Comparison of ENCODE assay signal across 2 cellular contexts in genomic region chr2:139867601-139868226, GRCh38.
TF ChIP-seq lines count a peak whose summit lies in the region.

No MANE protein-coding gene starts in this region.

TF ChIP-seq in H1, 55 proteins besides CTCF, POLR2A, EP300 and RAD21:
- no peak for TF ChIP-seq ZNF274 (IDR thresholded peaks at IDR 0.05; ENCODE audit: borderline replicate concordance, extremely low read depth, low read length)
- no peak for TF ChIP-seq BACH1 (IDR thresholded peaks at IDR 0.05; ENCODE audit: low read length)
- TF ChIP-seq KDM1A (IDR thresholded peaks at IDR 0.05; ENCODE audit: borderline replicate concordance, low read length) = no peak
- no peak for TF ChIP-seq SP1 (IDR thresholded peaks at IDR 0.05; ENCODE audit: low read depth, low read length)
- no peak for TF ChIP-seq RNF2 (IDR thresholded peaks at IDR 0.05; ENCODE audit: borderline replicate concordance, low read depth, low read length, missing control alignments, poor library complexity, severe bottlenecking)
- TF ChIP-seq MAFK (IDR thresholded peaks at IDR 0.05; ENCODE audit: low read depth, low read length) = no peak
- TF ChIP-seq TEAD4 (IDR thresholded peaks at IDR 0.05; ENCODE audit: low read depth, low read length) = no peak
- TF ChIP-seq, protein P1, sequence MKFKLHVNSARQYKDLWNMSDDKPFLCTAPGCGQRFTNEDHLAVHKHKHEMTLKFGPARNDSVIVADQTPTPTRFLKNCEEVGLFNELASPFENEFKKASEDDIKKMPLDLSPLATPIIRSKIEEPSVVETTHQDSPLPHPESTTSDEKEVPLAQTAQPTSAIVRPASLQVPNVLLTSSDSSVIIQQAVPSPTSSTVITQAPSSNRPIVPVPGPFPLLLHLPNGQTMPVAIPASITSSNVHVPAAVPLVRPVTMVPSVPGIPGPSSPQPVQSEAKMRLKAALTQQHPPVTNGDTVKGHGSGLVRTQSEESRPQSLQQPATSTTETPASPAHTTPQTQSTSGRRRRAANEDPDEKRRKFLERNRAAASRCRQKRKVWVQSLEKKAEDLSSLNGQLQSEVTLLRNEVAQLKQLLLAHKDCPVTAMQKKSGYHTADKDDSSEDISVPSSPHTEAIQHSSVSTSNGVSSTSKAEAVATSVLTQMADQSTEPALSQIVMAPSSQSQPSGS (IDR thresholded peaks at IDR 0.05; ENCODE audit: low read length) = no peak
- TF ChIP-seq CTBP2 (IDR thresholded peaks at IDR 0.05; ENCODE audit: borderline replicate concordance, insufficient read depth, insufficient read length, low read length) = no peak
- no peak for TF ChIP-seq EGR1 (IDR thresholded peaks at IDR 0.05; ENCODE audit: borderline replicate concordance, low read depth, low read length)
- no peak for TF ChIP-seq HDAC6 (IDR thresholded peaks at IDR 0.05; ENCODE audit: low read depth, low read length)
- TF ChIP-seq CEBPB (IDR thresholded peaks at IDR 0.05; ENCODE audit: low read depth, low read length) = no peak
- no peak for TF ChIP-seq GABPA (IDR thresholded peaks at IDR 0.05; ENCODE audit: borderline replicate concordance, insufficient read depth, low read length)
- TF ChIP-seq, protein P2, sequence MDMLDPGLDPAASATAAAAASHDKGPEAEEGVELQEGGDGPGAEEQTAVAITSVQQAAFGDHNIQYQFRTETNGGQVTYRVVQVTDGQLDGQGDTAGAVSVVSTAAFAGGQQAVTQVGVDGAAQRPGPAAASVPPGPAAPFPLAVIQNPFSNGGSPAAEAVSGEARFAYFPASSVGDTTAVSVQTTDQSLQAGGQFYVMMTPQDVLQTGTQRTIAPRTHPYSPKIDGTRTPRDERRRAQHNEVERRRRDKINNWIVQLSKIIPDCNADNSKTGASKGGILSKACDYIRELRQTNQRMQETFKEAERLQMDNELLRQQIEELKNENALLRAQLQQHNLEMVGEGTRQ (IDR thresholded peaks at IDR 0.05; ENCODE audit: low read length) = no peak
- TF ChIP-seq POU5F1 (IDR thresholded peaks at IDR 0.05; ENCODE audit: low read depth, low read length) = no peak
- TF ChIP-seq NANOG (IDR thresholded peaks at IDR 0.05; ENCODE audit: insufficient read depth, low read depth, low read length, poor library complexity, severe bottlenecking) = no peak
- no peak for TF ChIP-seq KDM4A (IDR thresholded peaks at IDR 0.05; ENCODE audit: low read depth, low read length, severe bottlenecking)

TF ChIP-seq in WTC11, 78 proteins besides CTCF, POLR2A, EP300 and RAD21:
- TF ChIP-seq FOXP1 (CRISPR knock-in tag; IDR thresholded peaks at IDR 0.05; ENCODE audit: borderline replicate concordance) = no peak
- TF ChIP-seq, protein P3, sequence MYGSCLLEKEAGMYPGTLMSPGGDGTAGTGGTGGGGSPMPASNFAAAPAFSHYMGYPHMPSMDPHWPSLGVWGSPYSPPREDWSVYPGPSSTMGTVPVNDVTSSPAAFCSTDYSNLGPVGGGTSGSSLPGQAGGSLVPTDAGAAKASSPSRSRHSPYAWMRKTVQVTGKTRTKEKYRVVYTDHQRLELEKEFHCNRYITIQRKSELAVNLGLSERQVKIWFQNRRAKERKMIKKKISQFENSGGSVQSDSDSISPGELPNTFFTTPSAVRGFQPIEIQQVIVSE (CRISPR knock-in tag; IDR thresholded peaks at IDR 0.05; ENCODE audit: borderline replicate concordance) = no peak
- TF ChIP-seq SMAD4 (CRISPR knock-in tag; IDR thresholded peaks at IDR 0.05) = no peak
- TF ChIP-seq, protein P4, sequence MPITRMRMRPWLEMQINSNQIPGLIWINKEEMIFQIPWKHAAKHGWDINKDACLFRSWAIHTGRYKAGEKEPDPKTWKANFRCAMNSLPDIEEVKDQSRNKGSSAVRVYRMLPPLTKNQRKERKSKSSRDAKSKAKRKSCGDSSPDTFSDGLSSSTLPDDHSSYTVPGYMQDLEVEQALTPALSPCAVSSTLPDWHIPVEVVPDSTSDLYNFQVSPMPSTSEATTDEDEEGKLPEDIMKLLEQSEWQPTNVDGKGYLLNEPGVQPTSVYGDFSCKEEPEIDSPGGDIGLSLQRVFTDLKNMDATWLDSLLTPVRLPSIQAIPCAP (CRISPR knock-in tag; IDR thresholded peaks at IDR 0.05) = no peak
- TF ChIP-seq, protein P5, sequence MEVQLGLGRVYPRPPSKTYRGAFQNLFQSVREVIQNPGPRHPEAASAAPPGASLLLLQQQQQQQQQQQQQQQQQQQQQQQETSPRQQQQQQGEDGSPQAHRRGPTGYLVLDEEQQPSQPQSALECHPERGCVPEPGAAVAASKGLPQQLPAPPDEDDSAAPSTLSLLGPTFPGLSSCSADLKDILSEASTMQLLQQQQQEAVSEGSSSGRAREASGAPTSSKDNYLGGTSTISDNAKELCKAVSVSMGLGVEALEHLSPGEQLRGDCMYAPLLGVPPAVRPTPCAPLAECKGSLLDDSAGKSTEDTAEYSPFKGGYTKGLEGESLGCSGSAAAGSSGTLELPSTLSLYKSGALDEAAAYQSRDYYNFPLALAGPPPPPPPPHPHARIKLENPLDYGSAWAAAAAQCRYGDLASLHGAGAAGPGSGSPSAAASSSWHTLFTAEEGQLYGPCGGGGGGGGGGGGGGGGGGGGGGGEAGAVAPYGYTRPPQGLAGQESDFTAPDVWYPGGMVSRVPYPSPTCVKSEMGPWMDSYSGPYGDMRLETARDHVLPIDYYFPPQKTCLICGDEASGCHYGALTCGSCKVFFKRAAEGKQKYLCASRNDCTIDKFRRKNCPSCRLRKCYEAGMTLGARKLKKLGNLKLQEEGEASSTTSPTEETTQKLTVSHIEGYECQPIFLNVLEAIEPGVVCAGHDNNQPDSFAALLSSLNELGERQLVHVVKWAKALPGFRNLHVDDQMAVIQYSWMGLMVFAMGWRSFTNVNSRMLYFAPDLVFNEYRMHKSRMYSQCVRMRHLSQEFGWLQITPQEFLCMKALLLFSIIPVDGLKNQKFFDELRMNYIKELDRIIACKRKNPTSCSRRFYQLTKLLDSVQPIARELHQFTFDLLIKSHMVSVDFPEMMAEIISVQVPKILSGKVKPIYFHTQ (CRISPR knock-in tag; IDR thresholded peaks at IDR 0.05) = no peak
- TF ChIP-seq PRRX2 (CRISPR knock-in tag; IDR thresholded peaks at IDR 0.05) = no peak
- TF ChIP-seq RORB (CRISPR knock-in tag; IDR thresholded peaks at IDR 0.05) = no peak
- TF ChIP-seq FOXP4 (CRISPR knock-in tag; IDR thresholded peaks at IDR 0.05) = no peak
- no peak for TF ChIP-seq TEAD1 (CRISPR knock-in tag; IDR thresholded peaks at IDR 0.05)
- no peak for TF ChIP-seq FOXJ3 (CRISPR knock-in tag; IDR thresholded peaks at IDR 0.05; ENCODE audit: borderline replicate concordance)
- no peak for TF ChIP-seq GTF2I (CRISPR knock-in tag; conservative IDR thresholded peaks at IDR 0.05)
- no peak for TF ChIP-seq ZNF416 (CRISPR knock-in tag; IDR thresholded peaks at IDR 0.05)
- TF ChIP-seq CREM (CRISPR knock-in tag; IDR thresholded peaks at IDR 0.05) = no peak
- TF ChIP-seq ETV6 (CRISPR knock-in tag; IDR thresholded peaks at IDR 0.05) = no peak
- no peak for TF ChIP-seq NFATC4 (CRISPR knock-in tag; IDR thresholded peaks at IDR 0.05)
- TF ChIP-seq GRHL2 (CRISPR knock-in tag; IDR thresholded peaks at IDR 0.05; ENCODE audit: insufficient replicate concordance, severe bottlenecking) = no peak
- TF ChIP-seq ELF4 (CRISPR knock-in tag; IDR thresholded peaks at IDR 0.05; ENCODE audit: low read depth) = no peak
- no peak for TF ChIP-seq NFE2L1 (CRISPR knock-in tag; IDR thresholded peaks at IDR 0.05)
- no peak for TF ChIP-seq KAT7 (CRISPR knock-in tag; IDR thresholded peaks at IDR 0.05; ENCODE audit: borderline replicate concordance)
- no peak for TF ChIP-seq NFYB (CRISPR knock-in tag; conservative IDR thresholded peaks at IDR 0.05; ENCODE audit: low read depth)
